In genomic region chr1:234772345-234773147, GRCh38 we compare ENCODE assay signal across 1 cellular context.
TF ChIP-seq lines count a peak whose summit lies in the region.

No MANE protein-coding gene starts in this region.

TF ChIP-seq in HepG2, 621 proteins besides CTCF, POLR2A, EP300 and RAD21 (continued from another document and continues in another):
- TF ChIP-seq MIER2 (CRISPR knock-in tag; IDR thresholded peaks at IDR 0.05) (0 out of 2 replicates have a peak, but pooled peaks have one; percentile 39), ZBTB4 (CRISPR knock-in tag; IDR thresholded peaks at IDR 0.05; ENCODE audit: borderline replicate concordance) (peak; percentile 97; the same call in 1 of the 2 replicates), KDM2A (CRISPR knock-in tag; IDR thresholded peaks at IDR 0.05; ENCODE audit: borderline replicate concordance, low read depth) (peak; percentile 76; the same call in 1 of the 2 replicates), HNRNPK (IDR thresholded peaks at IDR 0.05; ENCODE audit: low read depth, low read length, poor library complexity, severe bottlenecking) (no peak), MAFK (conservative IDR thresholded peaks at IDR 0.05 in 1 of 2, IDR thresholded peaks at IDR 0.05 in 1 of 2; ENCODE audit: low read length in 2 of 2) (peak in 1 of 2 experiments; percentile 21; a peak in 2 of 4 replicates), MXI1 (IDR thresholded peaks at IDR 0.05; ENCODE audit: borderline replicate concordance, low read depth, low read length) (peak; percentile 34; the same call in 1 of the 3 replicates), RXRA (CRISPR knock-in tag; IDR thresholded peaks at IDR 0.05) (peak; percentile 53; the same call in 1 of the 2 replicates), GPN1 (CRISPR knock-in tag; IDR thresholded peaks at IDR 0.05; ENCODE audit: borderline replicate concordance) (no peak), TFE3 (CRISPR knock-in tag; IDR thresholded peaks at IDR 0.05) (peak; percentile 73), GZF1 (CRISPR knock-in tag; IDR thresholded peaks at IDR 0.05) (no peak), NFE2L2 (IDR thresholded peaks at IDR 0.05; ENCODE audit: low read length) (0 out of 2 replicates have a peak, but pooled peaks have one; percentile 9), ZNF766 (CRISPR knock-in tag; IDR thresholded peaks at IDR 0.05; ENCODE audit: borderline replicate concordance) (no peak), CBFB (CRISPR knock-in tag; IDR thresholded peaks at IDR 0.05) (peak; percentile 59; the same call in 1 of the 2 replicates), SKI (IDR thresholded peaks at IDR 0.05; ENCODE audit: partially characterized antibody) (peak; percentile 39), ZNF605 (CRISPR knock-in tag; IDR thresholded peaks at IDR 0.05) (peak; percentile 91), ZNF230 (CRISPR knock-in tag; IDR thresholded peaks at IDR 0.05) (no peak), MED8 (CRISPR knock-in tag; IDR thresholded peaks at IDR 0.05; ENCODE audit: insufficient replicate concordance) (no peak), MYPOP (CRISPR knock-in tag; IDR thresholded peaks at IDR 0.05) (peak; percentile 62), RNF219 (CRISPR knock-in tag; IDR thresholded peaks at IDR 0.05) (0 out of 2 replicates have a peak, but pooled peaks have one; percentile 26), ETS1 (CRISPR knock-in tag; IDR thresholded peaks at IDR 0.05) (no peak), SIX4 (CRISPR knock-in tag; IDR thresholded peaks at IDR 0.05) (peak; percentile 69; the same call in 1 of the 2 replicates), ZNF639 (CRISPR knock-in tag; conservative IDR thresholded peaks at IDR 0.05) (no peak), GMEB1 (CRISPR knock-in tag; IDR thresholded peaks at IDR 0.05; ENCODE audit: borderline replicate concordance) (no peak), ZNF558 (CRISPR knock-in tag; IDR thresholded peaks at IDR 0.05; ENCODE audit: borderline replicate concordance) (no peak), DMAP1 (CRISPR knock-in tag; IDR thresholded peaks at IDR 0.05) (0 out of 2 replicates have a peak, but pooled peaks have one; percentile 43), FOXK1 (CRISPR knock-in tag; IDR thresholded peaks at IDR 0.05; ENCODE audit: borderline replicate concordance, low read depth) (peak; percentile 83; the same call in 1 of the 2 replicates), ZNF572 (CRISPR knock-in tag; IDR thresholded peaks at IDR 0.05) (no peak), ZNF709 (CRISPR knock-in tag; IDR thresholded peaks at IDR 0.05) (0 out of 2 replicates have a peak, but pooled peaks have one; percentile 25), THYN1 (CRISPR knock-in tag; IDR thresholded peaks at IDR 0.05; ENCODE audit: borderline replicate concordance, low read depth) (no peak), SKIL (CRISPR knock-in tag; IDR thresholded peaks at IDR 0.05; ENCODE audit: borderline replicate concordance) (no peak; the same call in 1 of the 2 replicates), CREM (IDR thresholded peaks at IDR 0.05) (peak; percentile 57; the same call in 1 of the 2 replicates), CREM (CRISPR knock-in tag; IDR thresholded peaks at IDR 0.05) (no peak), NCOA5 (CRISPR knock-in tag; IDR thresholded peaks at IDR 0.05) (no peak), ZFP36L1 (CRISPR knock-in tag; IDR thresholded peaks at IDR 0.05) (0 out of 2 replicates have a peak, but pooled peaks have one; percentile 22), ELF1 (CRISPR knock-in tag; IDR thresholded peaks at IDR 0.05) (peak; percentile 78), NR2F2 (IDR thresholded peaks at IDR 0.05; ENCODE audit: borderline replicate concordance, low read depth) (peak; percentile 25; the same call in 1 of the 2 replicates), ZNF746 (CRISPR knock-in tag; IDR thresholded peaks at IDR 0.05) (peak; percentile 41; the same call in 1 of the 2 replicates), ZNF20 (CRISPR knock-in tag; IDR thresholded peaks at IDR 0.05) (no peak), TFAP4 (IDR thresholded peaks at IDR 0.05; ENCODE audit: borderline replicate concordance, low read depth) (peak; percentile 42; the same call in 1 of the 2 replicates), CREBL2 (CRISPR knock-in tag; IDR thresholded peaks at IDR 0.05; ENCODE audit: borderline replicate concordance) (no peak), RBAK (CRISPR knock-in tag; IDR thresholded peaks at IDR 0.05) (no peak), ZSCAN5A (CRISPR knock-in tag; IDR thresholded peaks at IDR 0.05; ENCODE audit: borderline replicate concordance) (no peak), ZNF501 (CRISPR knock-in tag; IDR thresholded peaks at IDR 0.05) (peak; percentile 83)
